Comparison of ENCODE assay signal across 21 cellular contexts in the genomic region with DNA sequence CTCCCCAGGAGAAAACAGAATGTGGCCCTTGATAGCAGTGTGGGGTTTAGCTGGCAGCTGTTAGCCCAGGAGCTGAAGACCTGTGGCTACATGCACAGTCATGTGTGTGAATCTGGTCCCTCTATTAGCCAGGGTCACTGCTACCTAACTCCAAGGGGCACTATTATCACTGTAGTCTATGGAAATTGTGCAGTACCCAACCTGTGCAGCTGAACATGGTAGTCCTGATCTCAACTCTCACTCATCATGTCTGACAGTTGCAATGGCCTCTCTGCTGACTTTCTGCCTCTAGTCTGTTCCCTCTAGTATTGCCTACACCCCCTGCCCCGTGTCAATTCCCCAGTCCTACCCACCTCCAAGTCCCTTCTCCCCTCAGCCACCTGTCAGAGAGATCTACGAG.
"Had no signal": no experiment of that assay in that cellular context is flagged by ENCODE, and none has a peak within 500 bp of the region (broad histone marks: within the 10 kb centered on the region; RNA-seq: fewer than 3 reads in every experiment).

No MANE protein-coding gene starts in this region.

- H3K36me3 Mint-ChIP-seq: naive thymus-derived CD4-positive, alpha-beta T cell had no signal

- H3K27ac ChIP-seq: hepatocyte, ovary, right atrium auricular region, suprapubic skin, thyroid gland, upper lobe of left lung, vagina had no signal

- H3K27me3 Mint-ChIP-seq: naive thymus-derived CD4-positive, alpha-beta T cell had no signal

- H3K4me2 ChIP-seq: hepatocyte had no signal

- H2AFZ ChIP-seq: hepatocyte had no signal

- H3K4me3 Mint-ChIP-seq: naive thymus-derived CD4-positive, alpha-beta T cell; nephron progenitor cell had no signal

- FAIRE-seq: small intestine had no signal

- H3K27ac Mint-ChIP-seq: naive thymus-derived CD4-positive, alpha-beta T cell; nephron progenitor cell had no signal

- H3K4me1 ChIP-seq: right atrium auricular region, suprapubic skin, upper lobe of left lung, vagina had no signal

- DNase-seq: cortex of kidney; dorsolateral prefrontal cortex; effector CD8-positive, alpha-beta T cell; foreskin melanocyte; head of caudate nucleus; left colon; left ventricle myocardium superior; mesenchymal stem cell; naive thymus-derived CD4-positive, alpha-beta T cell; nephron progenitor cell; ovary; small intestine; stimulated activated CD4-positive, alpha-beta T cell treated with anti-CD3 and anti-CD28 coated beads, Interleukin-12 subunit alpha, Interleukin-12 subunit beta, amount 100 ng/mL, for 4 hours; stimulated activated naive CD4-positive, alpha-beta T cell treated with Interleukin-2 at 50 U/mL for 16 hours; thyroid gland; upper lobe of left lung had no signal

- H3K4me3 ChIP-seq: dorsolateral prefrontal cortex, hepatocyte, lung, ovary, right atrium auricular region, suprapubic skin, thyroid gland, upper lobe of left lung, vagina had no signal

- H3K27me3 ChIP-seq: dorsolateral prefrontal cortex, hepatocyte, ovary, right atrium auricular region, suprapubic skin, thyroid gland, upper lobe of left lung, vagina had no signal

- H3K36me3 ChIP-seq: ovary, right atrium auricular region, suprapubic skin, thyroid gland, upper lobe of left lung, vagina had no signal

- H3K9me3 ChIP-seq: ovary, right atrium auricular region, suprapubic skin, thyroid gland, upper lobe of left lung, vagina had no signal

- ATAC-seq: left colon; left ventricle myocardium superior; naive thymus-derived CD4-positive, alpha-beta T cell had no signal

- H3K9me3 Mint-ChIP-seq: naive thymus-derived CD4-positive, alpha-beta T cell had no signal

- H3K79me2 ChIP-seq: hepatocyte had no signal

- H3K4me1 Mint-ChIP-seq: naive thymus-derived CD4-positive, alpha-beta T cell had no signal
